33 cellular contexts compared by ENCODE assay signal in genomic region chr20:57557926-57558613, GRCh38. TPM values are rescaled to one million over a fixed set of nuclear protein-coding genes. Genes with fewer than 3 reads are reported as not detected.
"Had no signal": no experiment of that assay in that cellular context is flagged by ENCODE, and none has a peak within 500 bp of the region (broad histone marks: within the 10 kb centered on the region; RNA-seq: fewer than 3 reads in every experiment).

No MANE protein-coding gene starts in this region.

- H3K36me3 Mint-ChIP-seq: activated CD8-positive, alpha-beta memory T cell treated with anti-CD3 and anti-CD28 coated beads, Interleukin-2, amount 10 ng/mL, durations not matched to agents 7 days and 5 days; activated naive CD4-positive, alpha-beta T cell treated with anti-CD3 and anti-CD28 coated beads, Interleukin-2, amount 10 ng/mL, durations not matched to agents 7 days and 5 days; activated naive CD8-positive, alpha-beta T cell had no signal

- H3K9me3 Mint-ChIP-seq: activated CD4-positive, alpha-beta memory T cell treated with anti-CD3 and anti-CD28 coated beads, Interleukin-2, amount 10 ng/mL, durations not matched to agents 7 days and 5 days; activated naive CD4-positive, alpha-beta T cell treated with anti-CD3 and anti-CD28 coated beads, Interleukin-2, amount 10 ng/mL, durations not matched to agents 7 days and 5 days; activated naive CD8-positive, alpha-beta T cell treated with anti-CD3 and anti-CD28 coated beads, Interleukin-2, amount 50 U/mL, for 24 hours had no signal

- H3K27ac ChIP-seq: brain microvascular endothelial cell, SJCRH30, SK-N-MC, WERI-Rb-1 had no signal

- H3K36me3 ChIP-seq: brain microvascular endothelial cell, SJCRH30, WERI-Rb-1 had no signal

- H3K4me3 ChIP-seq: SJCRH30, SK-N-MC had no signal

- H3K4me3 Mint-ChIP-seq: activated CD4-positive, alpha-beta memory T cell treated with anti-CD3 and anti-CD28 coated beads, Interleukin-2, amount 10 ng/mL, durations not matched to agents 7 days and 5 days; activated CD8-positive, alpha-beta memory T cell treated with anti-CD3 and anti-CD28 coated beads, Interleukin-2, amount 10 ng/mL, durations not matched to agents 7 days and 5 days; activated naive CD4-positive, alpha-beta T cell treated with anti-CD3 and anti-CD28 coated beads, Interleukin-2, amount 10 ng/mL, durations not matched to agents 7 days and 5 days; activated naive CD8-positive, alpha-beta T cell; activated naive CD8-positive, alpha-beta T cell treated with anti-CD3 and anti-CD28 coated beads, Interleukin-2, amount 50 U/mL, for 24 hours had no signal

- DNase-seq: activated CD4-positive, alpha-beta memory T cell treated with anti-CD3 and anti-CD28 coated beads, Interleukin-2, amount 10 ng/mL, durations not matched to agents 7 days and 5 days; activated CD4-positive, alpha-beta T cell treated with anti-CD3 and anti-CD28 coated beads for 1 hour; activated CD4-positive, alpha-beta T cell treated with anti-CD3 and anti-CD28 coated beads for 48 hours; activated CD4-positive, CD25-positive, alpha-beta regulatory T cell; activated CD8-positive, alpha-beta memory T cell treated with anti-CD3 and anti-CD28 coated beads for 24 hours; activated CD8-positive, alpha-beta memory T cell treated with anti-CD3 and anti-CD28 coated beads, Interleukin-2, amount 10 ng/mL, durations not matched to agents 7 days and 5 days; activated CD8-positive, alpha-beta memory T cell treated with anti-CD3 and anti-CD28 coated beads, Interleukin-2, amount 50 U/mL, for 48 hours; activated effector memory CD4-positive, alpha-beta T cell treated with Interleukin-2 at 50 U/mL for 16 hours; activated naive CD4-positive, alpha-beta T cell treated with anti-CD3 and anti-CD28 coated beads, Interleukin-2, amount 10 ng/mL, durations not matched to agents 7 days and 5 days; activated naive CD8-positive, alpha-beta T cell treated with anti-CD3 and anti-CD28 coated beads, Interleukin-2, amount 50 U/mL, for 24 hours; activated T-cell treated with anti-CD3 and anti-CD28 coated beads, Interleukin-2, amount 50 U/mL, for 48 hours; aorta; brain microvascular endothelial cell; central memory CD4-positive, alpha-beta T cell; Kasumi-1; NCI-H1092 treated with DMSO at 0.1 percent for 48 hours; NCI-H1417; NCI-H146; NCI-H187; NCI-H2081 treated with DMSO at 0.1 percent for 48 hours; NCI-H226; NCI-H446 treated with DMSO at 0.1 percent for 48 hours; NCI-H524; NCI-H69; SHP77; SJCRH30; T1000; WERI-Rb-1 had no signal

- H3K4me1 Mint-ChIP-seq: activated CD4-positive, alpha-beta memory T cell treated with anti-CD3 and anti-CD28 coated beads, Interleukin-2, amount 10 ng/mL, durations not matched to agents 7 days and 5 days; activated CD8-positive, alpha-beta memory T cell treated with anti-CD3 and anti-CD28 coated beads, Interleukin-2, amount 10 ng/mL, durations not matched to agents 7 days and 5 days; activated naive CD4-positive, alpha-beta T cell treated with anti-CD3 and anti-CD28 coated beads, Interleukin-2, amount 10 ng/mL, durations not matched to agents 7 days and 5 days; activated naive CD8-positive, alpha-beta T cell treated with anti-CD3 and anti-CD28 coated beads, Interleukin-2, amount 50 U/mL, for 24 hours had no signal

- H3K9me3 ChIP-seq: SJCRH30 had no signal

- H3K27ac Mint-ChIP-seq: activated CD4-positive, alpha-beta memory T cell treated with anti-CD3 and anti-CD28 coated beads, Interleukin-2, amount 10 ng/mL, durations not matched to agents 7 days and 5 days; activated CD8-positive, alpha-beta memory T cell treated with anti-CD3 and anti-CD28 coated beads, Interleukin-2, amount 10 ng/mL, durations not matched to agents 7 days and 5 days; activated naive CD4-positive, alpha-beta T cell treated with anti-CD3 and anti-CD28 coated beads, Interleukin-2, amount 10 ng/mL, durations not matched to agents 7 days and 5 days; activated naive CD8-positive, alpha-beta T cell; activated naive CD8-positive, alpha-beta T cell treated with anti-CD3 and anti-CD28 coated beads, Interleukin-2, amount 50 U/mL, for 24 hours had no signal

RNA-seq across cellular contexts. Expression of gene PCK1, which starts 2.8 kb away (rescaled TPM):
- total RNA-seq: activated CD4-positive, alpha-beta memory T cell treated with anti-CD3 and anti-CD28 coated beads, Interleukin-2, amount 10 ng/mL, durations not matched to agents 7 days and 5 days; activated CD8-positive, alpha-beta memory T cell treated with anti-CD3 and anti-CD28 coated beads, Interleukin-2, amount 10 ng/mL, durations not matched to agents 7 days and 5 days; RPMI7951; SJCRH30; T-helper 1 cell treated with Interleukin-12 subunit alpha and Interleukin-12 subunit beta and Interleukin-4 antibody, amounts not matched to agents 30 ng/mL and 1 ng/mL, for 36 hours; T-helper 2 cell treated with Interferon-gamma antibody and Interleukin-4, amounts not matched to agents 100 ng/mL and 5 ng/mL, for 36 hours had no signal

RNA-seq across cellular contexts. Expression of gene CTCFL, which starts 33.1 kb away (rescaled TPM):
- total RNA-seq: activated CD4-positive, alpha-beta memory T cell treated with anti-CD3 and anti-CD28 coated beads, Interleukin-2, amount 10 ng/mL, durations not matched to agents 7 days and 5 days; activated CD8-positive, alpha-beta memory T cell treated with anti-CD3 and anti-CD28 coated beads, Interleukin-2, amount 10 ng/mL, durations not matched to agents 7 days and 5 days; aorta; RPMI7951; T-helper 1 cell treated with Interleukin-12 subunit alpha and Interleukin-12 subunit beta and Interleukin-4 antibody, amounts not matched to agents 30 ng/mL and 1 ng/mL, for 36 hours; T-helper 2 cell treated with Interferon-gamma antibody and Interleukin-4, amounts not matched to agents 100 ng/mL and 5 ng/mL, for 36 hours had no signal
- polyA plus RNA-seq: aorta had no signal
